8 cellular contexts compared by ENCODE assay signal in the genomic region with DNA sequence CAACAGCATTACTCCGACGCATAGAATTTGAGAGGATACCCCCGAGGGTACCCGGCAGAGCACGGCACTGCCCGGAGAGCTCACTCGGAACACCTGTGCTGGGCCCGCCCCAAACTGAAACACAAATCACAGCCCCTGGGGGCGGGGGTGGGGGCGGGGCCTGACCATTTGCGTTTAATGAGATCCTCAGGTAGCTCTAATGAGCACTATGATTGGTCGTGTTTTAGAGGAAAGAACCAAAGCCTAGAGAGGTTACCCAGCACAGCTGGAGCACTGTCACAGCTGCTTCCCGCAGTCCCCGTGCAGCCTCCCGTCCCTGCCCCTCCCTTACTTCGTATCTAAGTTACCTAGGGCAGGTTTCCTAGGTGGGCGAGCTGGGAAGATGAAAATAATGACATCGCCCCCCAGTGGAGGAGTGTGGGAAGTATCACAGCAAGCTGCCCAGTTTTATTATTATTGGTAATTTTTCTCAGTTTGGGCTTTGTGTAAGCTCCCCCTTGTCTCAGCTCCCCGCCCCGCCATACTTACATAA.
DNase-seq lines count a peak whose midpoint lies in the region; ATAC-seq and TF ChIP-seq lines count a peak whose summit lies in the region.

No MANE protein-coding gene starts in this region.

- H3K4me3 ChIP-seq in DND-41 (ENCODE audit: low read depth in 1 of 2, low read length in 2 of 2): no peak overlapping the region

- no peak overlapping the region for H3K27ac ChIP-seq in DND-41 (ENCODE audit: low read length)

- peaks cover 16% of the 10 kb centered on the region for H3K9me3 ChIP-seq in DND-41 (ENCODE audit: insufficient read depth, low read length, severe bottlenecking)

- peak; percentile 37 for TF ChIP-seq CTCF in DND-41 (IDR thresholded peaks at IDR 0.05; ENCODE audit: borderline replicate concordance, extremely low read depth, low read length, poor library complexity, severe bottlenecking)
- peak; percentile 69 for TF ChIP-seq CTCF in WTC11 (IDR thresholded peaks at IDR 0.05)

- no peak overlapping the region for H3K27ac Mint-ChIP-seq in WTC11
- H3K27ac Mint-ChIP-seq in naive thymus-derived CD8-positive, alpha-beta T cell: no peak overlapping the region

- no peak overlapping the region for H2AFZ ChIP-seq in DND-41 (ENCODE audit: low read depth, low read length)

- H3K9ac ChIP-seq in DND-41 (ENCODE audit: low read depth, low read length): no peak overlapping the region

- H3K4me3 Mint-ChIP-seq in WTC11: peak overlapping the region; percentile 64
- H3K4me3 Mint-ChIP-seq in naive thymus-derived CD8-positive, alpha-beta T cell: peak overlapping the region; percentile 39 to 74 (median 62)

- CTCF ChIA-PET in WTC11 (lab: Charles Lee): interaction anchor here (0.5 to 2.1 kb wide), 42 partner anchors 9 to 615 kb away, joined by 3 to 24 read pairs (median 4); a partner anchor contains a TSS

- H3K9me3 Mint-ChIP-seq in WTC11: peaks cover 59% of the 10 kb centered on the region
- peaks cover 0 to 36% (median 11%) of the 10 kb centered on the region in 9 donors for H3K9me3 Mint-ChIP-seq in naive thymus-derived CD8-positive, alpha-beta T cell

- H3K36me3 Mint-ChIP-seq in WTC11: peaks cover 43% of the 10 kb centered on the region
- peaks cover 0 to 30% (median 11%) of the 10 kb centered on the region in 3 donors for H3K36me3 Mint-ChIP-seq in naive thymus-derived CD8-positive, alpha-beta T cell

- peaks cover 7% of the 10 kb centered on the region; the same call in 1 of the 2 replicates for H3K27me3 Mint-ChIP-seq in WTC11 (ENCODE audit: low read depth)
- H3K27me3 Mint-ChIP-seq in naive thymus-derived CD8-positive, alpha-beta T cell: peaks cover 19 to 43% (median 30%) of the 10 kb centered on the region in 5 donors

- H3K4me1 Mint-ChIP-seq in WTC11: peaks cover 12% of the 10 kb centered on the region
- peaks cover 0 to 9% (median 3%) of the 10 kb centered on the region in 4 donors for H3K4me1 Mint-ChIP-seq in naive thymus-derived CD8-positive, alpha-beta T cell

- no peaks in the 10 kb centered on the region for H3K79me2 ChIP-seq in DND-41 (ENCODE audit: insufficient read depth, low read length)

- H3K4me2 ChIP-seq in DND-41 (ENCODE audit: insufficient read depth, low read length): no peak overlapping the region

- ATAC-seq in DND-41 (ENCODE audit: insufficient read depth, low read depth) (no peak), WTC11 (peak; percentile 98), HG02973 (IDR thresholded peaks at IDR 0.05; ENCODE audit: unreplicated experiment) (no peak), GM19452 (IDR thresholded peaks at IDR 0.05; ENCODE audit: unreplicated experiment) (no peak), GM21390 (IDR thresholded peaks at IDR 0.05; ENCODE audit: unreplicated experiment) (no peak)
- peak; percentile 86 to 91 for ATAC-seq in naive thymus-derived CD8-positive, alpha-beta T cell

- DNase-seq in DND-41 (no peak), Kasumi-1 (lab: John Stamatoyannopoulos, UW) (peak; percentile 15 to 54), WTC11 (ENCODE audit: low spot score) (peak; percentile 83), ecto neural progenitor cell (ENCODE audit: low spot score) (peak; percentile 57)
- peak in 9 of 10 donors; percentile 20 to 70 (median 44) for DNase-seq in naive thymus-derived CD8-positive, alpha-beta T cell

- no peaks in the 10 kb centered on the region for H3K36me3 ChIP-seq in DND-41 (ENCODE audit: insufficient read depth, low read length)

- no peaks in the 10 kb centered on the region for H3K27me3 ChIP-seq in DND-41 (ENCODE audit: insufficient read depth, low read length, poor library complexity)

- POLR2A ChIA-PET in WTC11 (lab: Charles Lee): interaction anchor here (0.6 to 0.7 kb wide), 2 partner anchors 8 to 171 kb away, joined by 3 to 6 read pairs; no protein-coding TSS in a partner anchor
- POLR2A ChIA-PET in naive thymus-derived CD8-positive, alpha-beta T cell (lab: Charles Lee): no interaction called here

- no peaks in the 10 kb centered on the region for H4K20me1 ChIP-seq in DND-41 (ENCODE audit: insufficient read depth, low read length)

- no peaks in the 10 kb centered on the region for H3K4me1 ChIP-seq in DND-41 (ENCODE audit: insufficient read depth, low read length)

TF ChIP-seq in WTC11, 78 proteins besides CTCF, POLR2A, EP300 and RAD21:
- TF ChIP-seq, protein P1, sequence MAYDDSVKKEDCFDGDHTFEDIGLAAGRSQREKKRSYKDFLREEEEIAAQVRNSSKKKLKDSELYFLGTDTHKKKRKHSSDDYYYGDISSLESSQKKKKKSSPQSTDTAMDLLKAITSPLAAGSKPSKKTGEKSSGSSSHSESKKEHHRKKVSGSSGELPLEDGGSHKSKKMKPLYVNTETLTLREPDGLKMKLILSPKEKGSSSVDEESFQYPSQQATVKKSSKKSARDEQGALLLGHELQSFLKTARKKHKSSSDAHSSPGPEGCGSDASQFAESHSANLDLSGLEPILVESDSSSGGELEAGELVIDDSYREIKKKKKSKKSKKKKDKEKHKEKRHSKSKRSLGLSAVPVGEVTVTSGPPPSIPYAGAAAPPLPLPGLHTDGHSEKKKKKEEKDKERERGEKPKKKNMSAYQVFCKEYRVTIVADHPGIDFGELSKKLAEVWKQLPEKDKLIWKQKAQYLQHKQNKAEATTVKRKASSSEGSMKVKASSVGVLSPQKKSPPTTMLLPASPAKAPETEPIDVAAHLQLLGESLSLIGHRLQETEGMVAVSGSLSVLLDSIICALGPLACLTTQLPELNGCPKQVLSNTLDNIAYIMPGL (CRISPR knock-in tag; IDR thresholded peaks at IDR 0.05): no peak
- no peak for TF ChIP-seq ZNF423 (CRISPR knock-in tag; IDR thresholded peaks at IDR 0.05)
- TF ChIP-seq NFYB (CRISPR knock-in tag; conservative IDR thresholded peaks at IDR 0.05; ENCODE audit: low read depth): 0 out of 2 replicates have a peak, but pooled peaks have one; percentile 13
- TF ChIP-seq ZNF263 (CRISPR knock-in tag; IDR thresholded peaks at IDR 0.05; ENCODE audit: low read depth): 0 out of 2 replicates have a peak, but pooled peaks have one; percentile 29
- TF ChIP-seq, protein P2, sequence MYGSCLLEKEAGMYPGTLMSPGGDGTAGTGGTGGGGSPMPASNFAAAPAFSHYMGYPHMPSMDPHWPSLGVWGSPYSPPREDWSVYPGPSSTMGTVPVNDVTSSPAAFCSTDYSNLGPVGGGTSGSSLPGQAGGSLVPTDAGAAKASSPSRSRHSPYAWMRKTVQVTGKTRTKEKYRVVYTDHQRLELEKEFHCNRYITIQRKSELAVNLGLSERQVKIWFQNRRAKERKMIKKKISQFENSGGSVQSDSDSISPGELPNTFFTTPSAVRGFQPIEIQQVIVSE (CRISPR knock-in tag; IDR thresholded peaks at IDR 0.05; ENCODE audit: borderline replicate concordance): no peak
- TF ChIP-seq, protein P3, sequence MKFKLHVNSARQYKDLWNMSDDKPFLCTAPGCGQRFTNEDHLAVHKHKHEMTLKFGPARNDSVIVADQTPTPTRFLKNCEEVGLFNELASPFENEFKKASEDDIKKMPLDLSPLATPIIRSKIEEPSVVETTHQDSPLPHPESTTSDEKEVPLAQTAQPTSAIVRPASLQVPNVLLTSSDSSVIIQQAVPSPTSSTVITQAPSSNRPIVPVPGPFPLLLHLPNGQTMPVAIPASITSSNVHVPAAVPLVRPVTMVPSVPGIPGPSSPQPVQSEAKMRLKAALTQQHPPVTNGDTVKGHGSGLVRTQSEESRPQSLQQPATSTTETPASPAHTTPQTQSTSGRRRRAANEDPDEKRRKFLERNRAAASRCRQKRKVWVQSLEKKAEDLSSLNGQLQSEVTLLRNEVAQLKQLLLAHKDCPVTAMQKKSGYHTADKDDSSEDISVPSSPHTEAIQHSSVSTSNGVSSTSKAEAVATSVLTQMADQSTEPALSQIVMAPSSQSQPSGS (CRISPR knock-in tag; IDR thresholded peaks at IDR 0.05; ENCODE audit: borderline replicate concordance, low read depth): no peak
- TF ChIP-seq SP1 (CRISPR knock-in tag; conservative IDR thresholded peaks at IDR 0.05): peak; percentile 75
TF ChIP-seq in WTC11: peak in this region for 3.

Comparison
In these comparisons a context has a peak if more than half of its experiments do, and no peak if none do; other contexts are left out.
1. ATAC-seq: peak in WTC11 (single experiment) and naive thymus-derived CD8-positive, alpha-beta T cell (2 of 2); none in DND-41 (single experiment), HG02973 (single experiment), GM19452 (single experiment) and GM21390 (single experiment).